In genomic region chr12:57515934-57516541, GRCh38 we compare ENCODE assay signal across 1 cellular context.
TF ChIP-seq lines count a peak whose summit lies in the region.

No MANE protein-coding gene starts in this region.

TF ChIP-seq in A549, 52 proteins besides CTCF, POLR2A, EP300 and RAD21:
- TF ChIP-seq JUN (IDR thresholded peaks at IDR 0.05) (peak in 1 of 2 experiments; percentile 26; a peak in 2 of 5 replicates), HOXA7 (CRISPR knock-in tag; IDR thresholded peaks at IDR 0.05) (peak; percentile 70; the same call in 1 of the 2 replicates), EHMT2 (IDR thresholded peaks at IDR 0.05; ENCODE audit: low read depth) (no peak)
TF ChIP-seq in A549: peak in this region for 2.
